ENCODE assay signal across 8 cellular contexts in genomic region chr7:141014523-141015395, GRCh38. TPM values are rescaled to one million over a fixed set of nuclear protein-coding genes. Genes with fewer than 3 reads are reported as not detected.
DNase-seq lines count a peak whose midpoint lies in the region; ATAC-seq, FAIRE-seq and TF ChIP-seq lines count a peak whose summit lies in the region.

MRPS33 (minus strand) TSS chr7:141014952; CDS start chr7:141010633, 4,319 bp downstream.

- intact Hi-C loops in activated T-helper 2 cell treated with anti-CD3 and anti-CD28 coated beads, Interferon-gamma antibody, Interleukin-2, Interleukin-4, amounts not matched to agents 10 μg/mL and 5 μg/mL and 100 μg/mL, durations not matched to agents 14 hours and 24 hours and 36 hours (cut with micrococcal nuclease): loop anchor here (1.0 to 10.0 kb wide), 9 partner anchors 38 to 1780 kb away; partner anchors contain the start of genes AGK, BRAF, MKRN1 and NDUFB2
- intact Hi-C loops in natural killer cell (cut with micrococcal nuclease): loop anchor here (1.0 to 10.0 kb wide), 4 partner anchors 90 to 840 kb away; partner anchors contain the start of genes BRAF, KDM7A and NDUFB2

- TF ChIP-seq POLR2A in H54 (IDR thresholded peaks at IDR 0.05; ENCODE audit: low read depth, low read length): peak; percentile 62; the same call in 1 of the 2 replicates

- peak within 1 kb of the TSS; percentile 72 for H3K4me3 ChIP-seq in RWPE2 (ENCODE audit: severe bottlenecking)

- H3K27me3 Mint-ChIP-seq in activated T-helper 2 cell treated with anti-CD3 and anti-CD28 coated beads, Interferon-gamma antibody, Interleukin-2, Interleukin-4, amounts not matched to agents 10 μg/mL and 5 μg/mL and 100 μg/mL, durations not matched to agents 14 hours and 24 hours and 36 hours (ENCODE audit: low read depth): peaks cover 21% of the 10 kb centered on the region
- H3K27me3 Mint-ChIP-seq in natural killer cell (ENCODE audit: low read depth in 2 of 2): peaks cover 18 to 29% of the 10 kb centered on the region in 2 donors

- H3K36me3 Mint-ChIP-seq in activated T-helper 2 cell treated with anti-CD3 and anti-CD28 coated beads, Interferon-gamma antibody, Interleukin-2, Interleukin-4, amounts not matched to agents 10 μg/mL and 5 μg/mL and 100 μg/mL, durations not matched to agents 14 hours and 24 hours and 36 hours (ENCODE audit: low read depth): peaks cover 14% of the 10 kb centered on the region
- no peaks in the 10 kb centered on the region for H3K36me3 Mint-ChIP-seq in natural killer cell

- H3K9me3 Mint-ChIP-seq in activated T-helper 2 cell treated with anti-CD3 and anti-CD28 coated beads, Interferon-gamma antibody, Interleukin-2, Interleukin-4, amounts not matched to agents 10 μg/mL and 5 μg/mL and 100 μg/mL, durations not matched to agents 14 hours and 24 hours and 36 hours: peaks cover 7% of the 10 kb centered on the region
- H3K9me3 Mint-ChIP-seq in natural killer cell: no peaks in the 10 kb centered on the region

- peak within 1 kb of the TSS; percentile 94 for H3K9ac ChIP-seq in ES-I3 (ENCODE audit: low read depth, low read length)

- H3K27ac Mint-ChIP-seq in activated T-helper 2 cell treated with anti-CD3 and anti-CD28 coated beads, Interferon-gamma antibody, Interleukin-2, Interleukin-4, amounts not matched to agents 10 μg/mL and 5 μg/mL and 100 μg/mL, durations not matched to agents 14 hours and 24 hours and 36 hours: peak within 1 kb of the TSS; percentile 100
- peak within 1 kb of the TSS; percentile 99 to 100 for H3K27ac Mint-ChIP-seq in natural killer cell

- TF ChIP-seq CTCF in RWPE2 (IDR thresholded peaks at IDR 0.05; ENCODE audit: poor library complexity, severe bottlenecking) (peak; percentile 91), natural killer cell (IDR thresholded peaks at IDR 0.05) (peak; percentile 51)

- peak within 1 kb of the TSS; percentile 23 for H3K27ac ChIP-seq in RWPE2 (ENCODE audit: poor library complexity, severe bottlenecking)

- ATAC-seq in RWPE2 (ENCODE audit: low read depth) (peak; percentile 99), natural killer cell (peak; percentile 94 to 99 (median 95))

- peak; percentile 87 for DNase-seq in H54 (ENCODE audit: insufficient read length, low spot score)
- peak; percentile 100 for DNase-seq in LoVo (ENCODE audit: low spot score)
- peak; percentile 94 for DNase-seq in RWPE2 (ENCODE audit: low spot score)
- DNase-seq in activated T-helper 2 cell treated with anti-CD3 and anti-CD28 coated beads, Interferon-gamma antibody, Interleukin-2, Interleukin-4, amounts not matched to agents 10 μg/mL and 5 μg/mL and 100 μg/mL, durations not matched to agents 14 hours and 24 hours and 36 hours (ENCODE audit: low spot score): peak; percentile 93
- peak; percentile 95 for DNase-seq in fibroblast of peridontal ligament (ENCODE audit: extremely low read depth)
- DNase-seq in natural killer cell: peak; percentile 87
- DNase-seq in stimulated activated naive CD4-positive, alpha-beta T cell treated with Interleukin-2 at 50 U/mL for 16 hours (lab: John Stamatoyannopoulos, UW): peak; percentile 97

- H3K4me3 Mint-ChIP-seq in activated T-helper 2 cell treated with anti-CD3 and anti-CD28 coated beads, Interferon-gamma antibody, Interleukin-2, Interleukin-4, amounts not matched to agents 10 μg/mL and 5 μg/mL and 100 μg/mL, durations not matched to agents 14 hours and 24 hours and 36 hours (ENCODE audit: low read depth): peak within 1 kb of the TSS; percentile 97
- peak within 1 kb of the TSS; percentile 97 for H3K4me3 Mint-ChIP-seq in natural killer cell

- H3K36me3 ChIP-seq in ES-I3 (ENCODE audit: insufficient read depth, low read length) (0 out of 2 replicates have a peak, but pooled peaks cover 2% of the 10 kb centered on the region), RWPE2 (ENCODE audit: low read depth) (peaks cover 13% of the 10 kb centered on the region)

- H3K4me1 ChIP-seq in ES-I3 (ENCODE audit: insufficient read depth, low read length): peaks cover 5% of the 10 kb centered on the region
- peaks cover 5% of the 10 kb centered on the region for H3K4me1 ChIP-seq in RWPE2 (ENCODE audit: insufficient read depth, poor library complexity, severe bottlenecking)

- H3K27me3 ChIP-seq in RWPE2 (ENCODE audit: insufficient read depth, poor library complexity, severe bottlenecking): no peaks in the 10 kb centered on the region

- peak; percentile 71 for FAIRE-seq in H54 (lab: Jason Lieb, UNC)

- H3K4me1 Mint-ChIP-seq in activated T-helper 2 cell treated with anti-CD3 and anti-CD28 coated beads, Interferon-gamma antibody, Interleukin-2, Interleukin-4, amounts not matched to agents 10 μg/mL and 5 μg/mL and 100 μg/mL, durations not matched to agents 14 hours and 24 hours and 36 hours (ENCODE audit: low read depth): peaks cover 31% of the 10 kb centered on the region
- H3K4me1 Mint-ChIP-seq in natural killer cell: peaks cover 42 to 44% of the 10 kb centered on the region in 2 donors

- no peaks in the 10 kb centered on the region for H3K9me3 ChIP-seq in ES-I3 (ENCODE audit: control insufficient read depth, insufficient read depth, low read length)
- H3K9me3 ChIP-seq in RWPE2 (ENCODE audit: severe bottlenecking): no peaks in the 10 kb centered on the region

RNA-seq across cellular contexts. Expression of gene MRPS33, which starts in this region (rescaled TPM):
- total RNA-seq in activated T-helper 2 cell treated with anti-CD3 and anti-CD28 coated beads, Interferon-gamma antibody, Interleukin-2, Interleukin-4, amounts not matched to agents 10 μg/mL and 5 μg/mL and 100 μg/mL, durations not matched to agents 14 hours and 24 hours and 36 hours: 67.4 and 70.0 TPM in 2 replicates
- 10 to 100 TPM; 12.8 to 14.1 (median 13.7) TPM for total RNA-seq in natural killer cell

Comparison
In these comparisons a context has a peak if more than half of its experiments do, and no peak if none do; other contexts are left out.
1. Peak in every context shown above with its lines: DNase-seq, ATAC-seq, H3K4me3 ChIP-seq and H3K27ac ChIP-seq.